Comparison of ENCODE assay signal across 8 cellular contexts in the genomic region with DNA sequence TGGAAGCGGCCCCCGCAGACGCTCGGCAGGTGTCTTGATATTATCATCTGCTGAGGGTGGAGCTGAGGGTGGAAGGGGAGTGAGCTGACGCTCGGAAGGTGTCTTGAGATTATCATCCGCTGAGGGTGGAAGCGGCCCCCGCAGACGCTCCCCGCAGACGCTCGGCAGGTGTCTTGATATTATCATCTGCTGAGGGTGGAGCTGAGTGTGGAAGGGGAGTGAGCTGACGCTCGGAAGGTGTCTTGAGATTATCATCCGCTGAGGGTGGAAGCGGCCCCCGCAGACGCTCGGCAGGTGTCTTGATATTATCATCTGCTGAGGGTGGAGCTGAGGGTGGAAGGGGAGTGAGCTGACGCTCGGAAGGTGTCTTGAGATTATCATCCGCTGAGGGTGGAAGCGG. TPM values are rescaled to one million over a fixed set of nuclear protein-coding genes. Genes with fewer than 3 reads are reported as not detected.
DNase-seq lines count a peak whose midpoint lies in the region; ATAC-seq, FAIRE-seq and TF ChIP-seq lines count a peak whose summit lies in the region.
"Not testable (repeated sequence)": the region's sequence is repeated elsewhere in the genome, so short reads cannot be mapped to it uniquely, and the experiment has no call there.

No MANE protein-coding gene starts in this region.

- peak overlapping the region; percentile 52 for H3K27ac ChIP-seq in CD4-positive, alpha-beta memory T cell (ENCODE audit: low read depth, low read length)
- not testable (repeated sequence) for H3K27ac ChIP-seq in GM23338 (ENCODE audit: low read depth); mammary epithelial cell (ENCODE audit: insufficient read depth, low read depth, low read length); endothelial cell of umbilical vein (ENCODE audit: insufficient read depth, low read depth, low read length)
- peak overlapping the region; percentile 72 for H3K27ac ChIP-seq in OCI-LY1 (ENCODE audit: low read depth, low read length, poor library complexity, severe bottlenecking)
- peak overlapping the region; percentile 79 for H3K27ac ChIP-seq in naive thymus-derived CD4-positive, alpha-beta T cell (ENCODE audit: low read depth, low read length)

- not testable (repeated sequence) for H3K4me2 ChIP-seq in GM23338; mammary epithelial cell (ENCODE audit: insufficient read depth, low read depth, low read length); endothelial cell of umbilical vein (ENCODE audit: insufficient read depth, low read length)
- H3K4me2 ChIP-seq in OCI-LY1 (ENCODE audit: low read length), result peak overlapping the region; percentile 41; the same call in 1 of the 2 replicates

- H3K27ac Mint-ChIP-seq in CD4-positive, alpha-beta memory T cell; GM23338; naive thymus-derived CD4-positive, alpha-beta T cell: not testable (repeated sequence)

- not testable (repeated sequence) for TF ChIP-seq CTCF in GM23338 (conservative IDR thresholded peaks at IDR 0.05; ENCODE audit: low read depth in 2 of 2); OCI-LY1 (IDR thresholded peaks at IDR 0.05; ENCODE audit: low read length); mammary epithelial cell (conservative IDR thresholded peaks at IDR 0.05 in 1 of 2, IDR thresholded peaks at IDR 0.05 in 1 of 2; ENCODE audit: extremely low read depth in 1 of 2, insufficient read depth in 1 of 2, low read depth in 1 of 2, low read length in 2 of 2); endothelial cell of umbilical vein (IDR thresholded peaks at IDR 0.05; ENCODE audit: extremely low read depth in 1 of 2, insufficient read depth in 1 of 2, low read depth in 1 of 2, low read length in 2 of 2)

- in situ Hi-C loops in mammary epithelial cell (cut with MboI; ENCODE audit: low sequenced_read_pairs in 2 of 2), result not testable (repeated sequence)

- not testable (repeated sequence) for H2AFZ ChIP-seq in GM23338; OCI-LY1 (ENCODE audit: low read length); mammary epithelial cell (ENCODE audit: low read depth, low read length); endothelial cell of umbilical vein (ENCODE audit: low read depth, low read length)

- intact Hi-C loops in CD4-positive, alpha-beta memory T cell (cut with micrococcal nuclease); mammary epithelial cell (cut with micrococcal nuclease); endothelial cell of umbilical vein (cut with micrococcal nuclease); naive thymus-derived CD4-positive, alpha-beta T cell (cut with micrococcal nuclease): not testable (repeated sequence)

- H3F3A ChIP-seq in GM23338 (replicated peaks; ENCODE audit: low read depth); OCI-LY1 (ENCODE audit: insufficient read depth, low read length): not testable (repeated sequence)

- CTCF ChIA-PET in CD4-positive, alpha-beta memory T cell (lab: Charles Lee; ENCODE audit: partially characterized antibody); mammary epithelial cell (lab: Charles Lee; ENCODE audit: low non-redundant PET); endothelial cell of umbilical vein (lab: Charles Lee); naive thymus-derived CD4-positive, alpha-beta T cell (lab: Charles Lee): not testable (repeated sequence)

- not testable (repeated sequence) for H3K9me1 ChIP-seq in endothelial cell of umbilical vein (replicated peaks; ENCODE audit: control insufficient read depth, extremely low read depth, insufficient read depth, low read length)

- not testable (repeated sequence) for H3K9ac ChIP-seq in OCI-LY1 (ENCODE audit: low read length); mammary epithelial cell (ENCODE audit: insufficient read depth, low read length); endothelial cell of umbilical vein (replicated peaks; ENCODE audit: extremely low read depth, insufficient read depth, low read length)

- POLR2A ChIA-PET in CD4-positive, alpha-beta memory T cell (lab: Charles Lee; ENCODE audit: partially characterized antibody); endothelial cell of umbilical vein (lab: Charles Lee); naive thymus-derived CD4-positive, alpha-beta T cell (lab: Charles Lee): not testable (repeated sequence)

- not testable (repeated sequence) for H3K4me1 ChIP-seq in CD4-positive, alpha-beta memory T cell (ENCODE audit: insufficient read depth, low read length); GM23338 (ENCODE audit: insufficient read depth); OCI-LY1 (ENCODE audit: insufficient read depth, low read length, severe bottlenecking); mammary epithelial cell (ENCODE audit: insufficient read depth, low read length); endothelial cell of umbilical vein (ENCODE audit: control insufficient read depth, extremely low read depth, insufficient read depth, low read length); naive thymus-derived CD4-positive, alpha-beta T cell (ENCODE audit: control insufficient read depth in 2 of 2, insufficient read depth in 2 of 2, low read length in 2 of 2)

- not testable (repeated sequence) for ATAC-seq in GM23338; naive thymus-derived CD4-positive, alpha-beta T cell

- BruUV-seq in mammary epithelial cell (replicated peaks; lab: Mats Ljungman, UMichigan) (TSS peak; percentile 75), endothelial cell of umbilical vein (replicated peaks; lab: Mats Ljungman, UMichigan) (TSS peak; percentile 74)

- peak; percentile 27 to 63 (median 53) for DNase-seq in CD4-positive, alpha-beta memory T cell
- DNase-seq in GM23338 (ENCODE audit: low spot score); mammary epithelial cell; endothelial cell of umbilical vein (ENCODE audit: low read depth, low spot score): not testable (repeated sequence)
- peak; percentile 9 for DNase-seq in T follicular helper cell (ENCODE audit: low read depth)
- DNase-seq in activated effector memory CD4-positive, alpha-beta T cell treated with anti-CD3 and anti-CD28 coated beads, Interleukin-2, amount 50 U/mL, for 16 hours, result peak; percentile 66
- peak in 6 of 9 donors; percentile 31 to 55 (median 48) for DNase-seq in naive thymus-derived CD4-positive, alpha-beta T cell

- not testable (repeated sequence) for H3K4me3 Mint-ChIP-seq in CD4-positive, alpha-beta memory T cell; GM23338; naive thymus-derived CD4-positive, alpha-beta T cell

- not testable (repeated sequence) for H3K4me1 Mint-ChIP-seq in CD4-positive, alpha-beta memory T cell; GM23338; naive thymus-derived CD4-positive, alpha-beta T cell

- not testable (repeated sequence) for H3K9me3 Mint-ChIP-seq in CD4-positive, alpha-beta memory T cell; GM23338; naive thymus-derived CD4-positive, alpha-beta T cell

- WGBS in mammary epithelial cell (ENCODE audit: low coverage, missing lambda C conversion rate), result 32% methylated on average over 4 of the region's 24 CpGs

- not testable (repeated sequence) for H3K36me3 Mint-ChIP-seq in CD4-positive, alpha-beta memory T cell; GM23338 (ENCODE audit: low read depth); naive thymus-derived CD4-positive, alpha-beta T cell

- dilution Hi-C loops in mammary epithelial cell (cut with HindIII; ENCODE audit: low sequenced_read_pairs); endothelial cell of umbilical vein (cut with MboI; ENCODE audit: extremely low pct_ligation_motif_present, low sequenced_read_pairs): not testable (repeated sequence)

- H3K9me2 ChIP-seq in GM23338 (ENCODE audit: insufficient read depth); OCI-LY1 (ENCODE audit: low read depth, low read length): not testable (repeated sequence)

- H4K20me1 ChIP-seq in GM23338 (replicated peaks; ENCODE audit: insufficient read depth); OCI-LY1 (ENCODE audit: insufficient read depth, low read length); mammary epithelial cell (ENCODE audit: insufficient read depth, low read length); endothelial cell of umbilical vein (replicated peaks; ENCODE audit: control insufficient read depth, extremely low read depth, insufficient read depth, low read length): not testable (repeated sequence)

- H3K9me3 ChIP-seq in CD4-positive, alpha-beta memory T cell (ENCODE audit: control insufficient read depth in 1 of 2, low read length in 2 of 2); OCI-LY1 (ENCODE audit: low read length); mammary epithelial cell (replicated peaks; ENCODE audit: insufficient read depth, low read length); endothelial cell of umbilical vein (replicated peaks; ENCODE audit: control insufficient read depth, insufficient read depth, low read length); naive thymus-derived CD4-positive, alpha-beta T cell (ENCODE audit: control insufficient read depth in 2 of 3, low read length in 3 of 3): not testable (repeated sequence)

- not testable (repeated sequence) for H3K36me3 ChIP-seq in CD4-positive, alpha-beta memory T cell (ENCODE audit: insufficient read depth, low read length); GM23338 (ENCODE audit: insufficient read depth); OCI-LY1 (ENCODE audit: insufficient read depth, low read length); mammary epithelial cell (ENCODE audit: insufficient read depth, low read length); endothelial cell of umbilical vein (ENCODE audit: control insufficient read depth in 2 of 2, extremely low read depth in 1 of 2, insufficient read depth in 2 of 2, low read length in 2 of 2); naive thymus-derived CD4-positive, alpha-beta T cell (ENCODE audit: control insufficient read depth in 2 of 3, insufficient read depth in 3 of 3, low read length in 3 of 3)

- H3K4me3 ChIP-seq in CD4-positive, alpha-beta memory T cell (ENCODE audit: low read length in 2 of 2); mammary epithelial cell (replicated peaks in 1 of 3; ENCODE audit: insufficient read depth in 1 of 3, low read depth in 2 of 3, low read length in 3 of 3); endothelial cell of umbilical vein (replicated peaks in 1 of 3; ENCODE audit: insufficient read depth in 1 of 3, low read depth in 1 of 3, low read length in 3 of 3); naive thymus-derived CD4-positive, alpha-beta T cell (ENCODE audit: low read length): not testable (repeated sequence)
- H3K4me3 ChIP-seq in GM23338 (peak overlapping the region; percentile 43; the same call in 1 of the 2 replicates), OCI-LY1 (ENCODE audit: low read depth, low read length, poor library complexity, severe bottlenecking) (peak overlapping the region; percentile 50)

- H3K79me2 ChIP-seq in GM23338 (replicated peaks; ENCODE audit: insufficient read depth); OCI-LY1 (ENCODE audit: insufficient read depth, low read length); mammary epithelial cell (ENCODE audit: insufficient read depth, low read length); endothelial cell of umbilical vein (ENCODE audit: control insufficient read depth, insufficient read depth, low read length): not testable (repeated sequence)

- H3K27me3 Mint-ChIP-seq in CD4-positive, alpha-beta memory T cell; GM23338 (ENCODE audit: insufficient read depth, low read depth, poor library complexity); naive thymus-derived CD4-positive, alpha-beta T cell: not testable (repeated sequence)

- TF ChIP-seq POLR2A in endothelial cell of umbilical vein (IDR thresholded peaks at IDR 0.05; ENCODE audit: low read depth, low read length), result not testable (repeated sequence)

- FAIRE-seq in endothelial cell of umbilical vein (lab: Jason Lieb, UNC), result not testable (repeated sequence)

- H3K27me3 ChIP-seq in CD4-positive, alpha-beta memory T cell (ENCODE audit: insufficient read depth, low read length); OCI-LY1 (ENCODE audit: insufficient read depth, low read length); mammary epithelial cell (ENCODE audit: insufficient read depth, low read length); endothelial cell of umbilical vein (ENCODE audit: control insufficient read depth in 2 of 2, insufficient read depth in 2 of 2, low read length in 2 of 2); naive thymus-derived CD4-positive, alpha-beta T cell (ENCODE audit: control insufficient read depth in 2 of 2, insufficient read depth in 2 of 2, low read length in 2 of 2): not testable (repeated sequence)
- peaks cover 12% of the 10 kb centered on the region for H3K27me3 ChIP-seq in GM23338 (ENCODE audit: insufficient read depth)

RNA-seq across cellular contexts. Expression of a gene that starts 21.8 kb away (rescaled TPM):
- 100 to 1,000 TPM; 216 to 271 TPM for total RNA-seq in CD4-positive, alpha-beta memory T cell
- polyA plus RNA-seq in CD4-positive, alpha-beta memory T cell, result 10 to 100 TPM in 1 of 2 donors, 1 to 10 TPM in 1; 1.8 to 17.0 TPM
- total RNA-seq in GM23338 (2014; rRNA removed; shearing (Covaris generic)), result 52.9 and 77.6 TPM in 2 replicates
- 42.4 and 49.2 TPM in 2 replicates for polyA plus RNA-seq in GM23338 (2016; fragmentation: Nextera tagmentation; extraction: Ambion mirVana)
- 100 to 1,000 TPM in 1 of 2 donors, 10 to 100 TPM in 1; 42.2 to 225 TPM for total RNA-seq in mammary epithelial cell
- 15.5 TPM for polyA plus RNA-seq in mammary epithelial cell
- polyA minus RNA-seq in mammary epithelial cell, result 29.4 TPM
- total RNA-seq in endothelial cell of umbilical vein, result 225 and 282 TPM in 2 replicates
- 15.5 and 36.1 TPM in 2 replicates for polyA plus RNA-seq in endothelial cell of umbilical vein
- 16.1 and 18.8 TPM in 2 replicates for polyA plus RNA-seq in endothelial cell of umbilical vein (2011; cell fraction: cytosol; rRNA removed)
- polyA plus RNA-seq in endothelial cell of umbilical vein (2011; cell fraction: nucleus; rRNA removed), result 274 and 291 TPM in 2 replicates
- polyA plus RNA-seq in endothelial cell of umbilical vein (2012), result 37.1 and 41.3 TPM in 2 replicates
- polyA minus RNA-seq in endothelial cell of umbilical vein, result 218 and 266 TPM in 2 replicates
- polyA minus RNA-seq in endothelial cell of umbilical vein (2011; cell fraction: cytosol; rRNA and poly(A)+ RNA removed), result 27.2 TPM
- polyA minus RNA-seq in endothelial cell of umbilical vein (2011; cell fraction: nucleus; rRNA and poly(A)+ RNA removed), result 225 and 363 TPM in 2 replicates
- total RNA-seq in naive thymus-derived CD4-positive, alpha-beta T cell, result 100 to 1,000 TPM; 221 to 409 (median 232) TPM
- polyA plus RNA-seq in naive thymus-derived CD4-positive, alpha-beta T cell, result 1 to 10 TPM; 5.1 to 5.3 TPM
